11 cellular contexts compared by ENCODE assay signal in the genomic region with DNA sequence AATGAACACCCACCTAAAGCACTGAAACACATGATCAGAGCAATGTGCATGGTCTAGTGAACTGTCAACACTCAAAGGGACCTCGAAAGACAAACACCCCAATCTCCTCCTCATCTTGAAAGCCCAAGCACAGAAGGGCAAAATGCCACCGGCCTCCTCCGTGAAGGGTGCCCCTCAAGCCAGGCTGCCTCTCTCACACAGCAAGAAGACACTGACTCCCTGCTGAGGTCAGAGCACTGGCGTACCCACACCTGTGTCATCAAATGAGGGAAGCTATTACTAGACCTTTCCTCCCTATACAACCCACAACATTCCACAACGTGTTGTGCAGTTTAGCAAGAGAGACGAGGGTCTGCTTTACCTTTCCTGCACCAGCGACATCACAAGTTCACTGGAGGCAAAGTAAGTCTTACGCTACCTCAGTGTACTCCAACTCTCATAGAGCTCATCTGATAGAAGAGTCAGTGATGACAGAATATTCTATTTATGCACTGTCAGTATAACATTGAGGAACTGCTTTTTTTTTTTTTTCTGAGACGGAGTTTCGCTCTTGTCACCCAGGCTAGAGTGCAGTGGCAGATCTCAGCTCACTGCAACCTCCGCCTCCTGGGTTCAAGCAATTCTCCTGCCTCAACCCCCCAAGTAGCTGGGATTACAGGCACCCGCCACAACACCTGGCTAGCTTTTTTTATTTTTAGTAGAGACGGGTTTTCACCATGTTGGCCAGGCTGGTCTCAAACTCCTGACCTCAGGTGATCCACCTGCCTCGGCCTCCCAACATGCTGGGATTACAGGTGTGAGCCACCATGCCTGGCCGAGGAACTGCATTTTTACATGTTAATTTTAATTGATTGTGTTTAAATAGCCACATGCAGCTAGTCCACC. TPM values are rescaled to one million over a fixed set of nuclear protein-coding genes. Genes with fewer than 3 reads are reported as not detected.
DNase-seq lines count a peak whose midpoint lies in the region; ATAC-seq, FAIRE-seq and TF ChIP-seq lines count a peak whose summit lies in the region.
"Had no signal": no experiment of that assay in that cellular context is flagged by ENCODE, and none has a peak within 500 bp of the region (broad histone marks: within the 10 kb centered on the region; RNA-seq: fewer than 3 reads in every experiment).

No MANE protein-coding gene starts in this region.

- ATAC-seq in A549 (no peak), GM18868 (IDR thresholded peaks at IDR 0.05; ENCODE audit: unreplicated experiment) (peak; percentile 39)

- H3K27ac ChIP-seq in A549, result peak overlapping the region; percentile 52 to 83; a peak in 5 of 6 replicates

- TF ChIP-seq RAD21 in A549 (conservative IDR thresholded peaks at IDR 0.05 in 1 of 2, IDR thresholded peaks at IDR 0.05 in 1 of 2), result no peak

- no peak for TF ChIP-seq POLR2A in A549 (IDR thresholded peaks at IDR 0.05; ENCODE audit: low read length)

- DNase-seq in A549 (ENCODE audit: low read depth in 1 of 2, low spot score in 1 of 2), result no peak
- peak; percentile 26 for DNase-seq in NOMO-1 treated with dmso at 0.1 percent for 144 hours (lab: John Stamatoyannopoulos, UW; ENCODE audit: unreplicated experiment)
- DNase-seq in fibroblast of pulmonary artery (ENCODE audit: low read depth), result no peak
- no peak for DNase-seq in middle frontal gyrus (ENCODE audit: extremely low spot score, low spot score)
- DNase-seq in SKM-1 (lab: John Stamatoyannopoulos, UW; ENCODE audit: unreplicated experiment), result no peak
- no peak for DNase-seq in KG1 (lab: John Stamatoyannopoulos, UW)
- no peak for DNase-seq in AG20443 (ENCODE audit: low spot score)
- DNase-seq: NCI-H1417 treated with DMSO at 0.1 percent for 48 hours, nephron progenitor cell had no signal

- 92% methylated on average over 15 of the region's 15 CpGs for WGBS in A549 (ENCODE audit: missing lambda C conversion rate)

- TF ChIP-seq EP300 in A549 (IDR thresholded peaks at IDR 0.05), result no peak

- H3K4me3 ChIP-seq in A549 (no peak overlapping the region), fibroblast of pulmonary artery (replicated peaks; ENCODE audit: low read depth, low read length) (peak overlapping the region; percentile 35)

- H3K4me2 ChIP-seq in A549, result peak overlapping the region; percentile 94

- POLR2A ChIA-PET in A549 (lab: Yijun Ruan, JAX), result interaction anchor here (0.7 to 1.8 kb wide), 2 partner anchors 9 to 36 kb away, joined by 3 to 6 read pairs; partner anchors contain the start of gene ZNF692

- H3K4me1 ChIP-seq in A549, result peaks cover 53% of the 10 kb centered on the region

- no peaks in the 10 kb centered on the region for H3K9me3 ChIP-seq in A549

- no peak for FAIRE-seq in A549 (lab: Jason Lieb, UNC)
- FAIRE-seq: H1 had no signal

- TF ChIP-seq CTCF in A549 (IDR thresholded peaks at IDR 0.05) (no peak), fibroblast of pulmonary artery (IDR thresholded peaks at IDR 0.05; ENCODE audit: low read length, missing control alignments) (no peak)

- CTCF ChIA-PET in A549 (lab: Yijun Ruan, JAX), result interaction anchor here (0.8 to 1.9 kb wide), 3 partner anchors 10 to 1450 kb away, joined by 3 to 6 read pairs (median 4); no protein-coding TSS in a partner anchor

TF ChIP-seq in A549, 52 proteins besides CTCF, POLR2A, EP300 and RAD21:
- TF ChIP-seq, protein P1, sequence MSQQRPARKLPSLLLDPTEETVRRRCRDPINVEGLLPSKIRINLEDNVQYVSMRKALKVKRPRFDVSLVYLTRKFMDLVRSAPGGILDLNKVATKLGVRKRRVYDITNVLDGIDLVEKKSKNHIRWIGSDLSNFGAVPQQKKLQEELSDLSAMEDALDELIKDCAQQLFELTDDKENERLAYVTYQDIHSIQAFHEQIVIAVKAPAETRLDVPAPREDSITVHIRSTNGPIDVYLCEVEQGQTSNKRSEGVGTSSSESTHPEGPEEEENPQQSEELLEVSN (IDR thresholded peaks at IDR 0.05; ENCODE audit: borderline replicate concordance, low read depth), result no peak
- TF ChIP-seq, protein P2, sequence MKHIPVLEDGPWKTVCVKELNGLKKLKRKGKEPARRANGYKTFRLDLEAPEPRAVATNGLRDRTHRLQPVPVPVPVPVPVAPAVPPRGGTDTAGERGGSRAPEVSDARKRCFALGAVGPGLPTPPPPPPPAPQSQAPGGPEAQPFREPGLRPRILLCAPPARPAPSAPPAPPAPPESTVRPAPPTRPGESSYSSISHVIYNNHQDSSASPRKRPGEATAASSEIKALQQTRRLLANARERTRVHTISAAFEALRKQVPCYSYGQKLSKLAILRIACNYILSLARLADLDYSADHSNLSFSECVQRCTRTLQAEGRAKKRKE (CRISPR knock-in tag; IDR thresholded peaks at IDR 0.05; ENCODE audit: low read depth), result no peak
- TF ChIP-seq EHF (CRISPR knock-in tag; IDR thresholded peaks at IDR 0.05) (no peak), FOSL2 (IDR thresholded peaks at IDR 0.05) (no peak), FOSL2 (CRISPR knock-in tag; IDR thresholded peaks at IDR 0.05) (no peak)
TF ChIP-seq in A549: peak in this region for 0.

RNA-seq across cellular contexts. Expression of gene SH3BP5L, which starts 3.3 kb away (rescaled TPM):
- polyA plus RNA-seq in A549 (2011; rRNA removed) (10.9 and 12.1 TPM in 2 replicates), A549 (2017; fragmentation: RNase III; extraction: RNeasy Plus Mini Kit Qiagen cat#74134 plus additional on column Dnase treatment) (14.1 to 15.8 TPM (median 14.3 TPM) in 3 replicates)
- polyA plus RNA-seq in A549 (2012; cell fraction: cytosol; rRNA removed), result 11.5 and 14.8 TPM in 2 replicates
- polyA plus RNA-seq in A549 (2012; cell fraction: nucleus; rRNA removed), result 22.5 and 25.0 TPM in 2 replicates
- 16.8 and 16.9 TPM in 2 replicates for polyA minus RNA-seq in A549 (2011; rRNA and poly(A)+ RNA removed)

RNA-seq across cellular contexts. Expression of gene ZNF672, which starts 15.6 kb away (rescaled TPM):
- polyA plus RNA-seq in A549 (2011; rRNA removed) (20.4 and 20.6 TPM in 2 replicates), A549 (2017; fragmentation: RNase III; extraction: RNeasy Plus Mini Kit Qiagen cat#74134 plus additional on column Dnase treatment) (15.6 to 18.9 TPM (median 17.8 TPM) in 3 replicates)
- 20.6 and 28.1 TPM in 2 replicates for polyA plus RNA-seq in A549 (2012; cell fraction: cytosol; rRNA removed)
- polyA plus RNA-seq in A549 (2012; cell fraction: nucleus; rRNA removed), result 28.7 and 43.5 TPM in 2 replicates
- 31.5 and 33.3 TPM in 2 replicates for polyA minus RNA-seq in A549 (2011; rRNA and poly(A)+ RNA removed)

RNA-seq across cellular contexts. Expression of gene ZNF692, which starts 36.5 kb away (rescaled TPM):
- 19.8 and 28.2 TPM in 2 replicates for polyA plus RNA-seq in A549 (2011; rRNA removed)
- polyA plus RNA-seq in A549 (2012; cell fraction: cytosol; rRNA removed), result 50.9 and 51.9 TPM in 2 replicates
- polyA plus RNA-seq in A549 (2012; cell fraction: nucleus; rRNA removed), result 253 and 287 TPM in 2 replicates
- polyA plus RNA-seq in A549 (2017; fragmentation: RNase III; extraction: RNeasy Plus Mini Kit Qiagen cat#74134 plus additional on column Dnase treatment), result 44.0 to 47.5 TPM (median 46.8 TPM) in 3 replicates
- 11.4 and 13.9 TPM in 2 replicates for polyA minus RNA-seq in A549 (2011; rRNA and poly(A)+ RNA removed)
